19 cellular contexts compared by ENCODE assay signal in the genomic region with DNA sequence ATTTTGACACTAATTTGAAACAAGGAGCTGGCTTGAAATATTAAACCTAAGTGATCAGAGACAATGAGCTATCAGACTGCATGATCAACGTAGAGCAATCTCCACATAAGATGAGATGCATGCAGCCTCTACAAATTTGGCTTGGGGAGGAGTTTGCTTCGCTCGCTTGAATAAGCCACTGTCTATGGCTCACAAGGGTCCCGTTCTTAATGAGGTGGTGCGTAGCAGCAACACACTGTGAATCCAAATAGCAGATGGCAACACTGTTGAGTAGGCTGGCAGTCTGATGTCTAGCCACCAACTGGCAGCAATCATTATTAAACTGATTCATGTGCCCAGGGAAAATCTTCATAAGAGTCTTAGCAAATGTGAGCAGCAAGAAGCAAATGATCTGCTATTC.
DNase-seq lines count a peak whose midpoint lies in the region; ATAC-seq, FAIRE-seq and TF ChIP-seq lines count a peak whose summit lies in the region.
"Had no signal": no experiment of that assay in that cellular context is flagged by ENCODE, and none has a peak within 500 bp of the region (broad histone marks: within the 10 kb centered on the region; RNA-seq: fewer than 3 reads in every experiment).

No MANE protein-coding gene starts in this region.

- H3K79me1 ChIP-seq in H1 (ENCODE audit: low read depth, low read length) = no peaks in the 10 kb centered on the region

- no peak overlapping the region for H4K5ac ChIP-seq in H1 (ENCODE audit: insufficient read length, low read depth, low read length)

- no peak for TF ChIP-seq CTCF in H1 (IDR thresholded peaks at IDR 0.05; ENCODE audit: control extremely low read depth in 1 of 3, insufficient read depth in 1 of 3, low read depth in 1 of 3, low read length in 3 of 3)

- H3K27ac Mint-ChIP-seq in activated T-helper 2 cell treated with anti-CD3 and anti-CD28 coated beads, Interferon-gamma antibody, Interleukin-2, Interleukin-4, amounts not matched to agents 10 μg/mL and 5 μg/mL and 100 μg/mL, durations not matched to agents 14 hours and 24 hours and 36 hours = no peak overlapping the region

- no peak overlapping the region for H2BK20ac ChIP-seq in H1 (ENCODE audit: low read length)

- no peak overlapping the region for H2BK12ac ChIP-seq in H1 (ENCODE audit: low read depth, low read length)

- H3K18ac ChIP-seq in H1 (ENCODE audit: extremely low read depth, low read length) = no peak overlapping the region

- H2AK5ac ChIP-seq in H1 (ENCODE audit: low read depth, low read length) = no peak overlapping the region

- no peak overlapping the region for H3K27ac ChIP-seq in H1 (ENCODE audit: low read depth, low read length)
- H3K27ac ChIP-seq: A549, KMS-11, Peyer's patch had no signal

- H3K56ac ChIP-seq in H1 (replicated peaks; ENCODE audit: insufficient read length, low read depth, low read length) = no peak overlapping the region

- TF ChIP-seq RAD21 in H1 (IDR thresholded peaks at IDR 0.05 in 1 of 2, conservative IDR thresholded peaks at IDR 0.05 in 1 of 2; ENCODE audit: low read depth in 2 of 2, low read length in 2 of 2) = no peak

- DNase-seq in DMS 273 treated with DMSO at 0.1 percent for 48 hours (lab: John Stamatoyannopoulos, UW) (peak; percentile 41), NCI-H446 treated with DMSO at 0.1 percent for 48 hours (lab: John Stamatoyannopoulos, UW) (peak; percentile 91), H1 (ENCODE audit: low read depth in 1 of 2, low spot score in 2 of 2) (no peak), superior temporal gyrus (ENCODE audit: extremely low spot score) (peak; percentile 58)
- no peak for DNase-seq in activated T-cell treated with anti-CD3 and anti-CD28 coated beads, Interleukin-2, amount 50 U/mL, for 48 hours
- no peak for DNase-seq in activated T-helper 2 cell treated with anti-CD3 and anti-CD28 coated beads, Interferon-gamma antibody, Interleukin-2, Interleukin-4, amounts not matched to agents 10 μg/mL and 5 μg/mL and 100 μg/mL, durations not matched to agents 14 hours and 24 hours and 36 hours (ENCODE audit: low spot score)
- DNase-seq: BE2C, H9, IMR-90, NCI-H1105, NCI-H2081 treated with DMSO at 0.1 percent for 48 hours, NCI-H510A treated with DMSO at 0.1 percent for 48 hours, Peyer's patch, T-helper 1 cell had no signal

- peak overlapping the region; percentile 79 for H4K91ac ChIP-seq in H1 (replicated peaks; ENCODE audit: insufficient read length, low read length)

- H2BK5ac ChIP-seq in H1 (ENCODE audit: low read depth, low read length) = no peak overlapping the region

- H4K8ac ChIP-seq in H1 (ENCODE audit: extremely low read depth, insufficient read depth, low read length) = no peak overlapping the region

- H3K9me3 Mint-ChIP-seq in activated T-helper 2 cell treated with anti-CD3 and anti-CD28 coated beads, Interferon-gamma antibody, Interleukin-2, Interleukin-4, amounts not matched to agents 10 μg/mL and 5 μg/mL and 100 μg/mL, durations not matched to agents 14 hours and 24 hours and 36 hours = no peaks in the 10 kb centered on the region
- H3K9me3 Mint-ChIP-seq: H9 had no signal

- FAIRE-seq in H1 (lab: Jason Lieb, UNC) = no peak
- FAIRE-seq: A549, G401.6, GM18507 had no signal

- no peak overlapping the region for H3K4me2 ChIP-seq in H1 (ENCODE audit: insufficient read depth in 1 of 2, low read depth in 2 of 2, low read length in 2 of 2)
- H3K4me2 ChIP-seq: A549, KMS-11 had no signal

- CTCF ChIA-PET in H1 (lab: Charles Lee; ENCODE audit: partially characterized antibody) = interaction anchor here (0.7 to 3.6 kb wide), 4 partner anchors 16 to 292 kb away, joined by 3 to 14 read pairs (median 6); no protein-coding TSS in a partner anchor

- TF ChIP-seq POLR2A in H1 (IDR thresholded peaks at IDR 0.05; ENCODE audit: control extremely low read depth in 1 of 2, low read depth in 2 of 2, low read length in 2 of 2) = no peak

- no peak overlapping the region for H3K4me3 ChIP-seq in H1 (ENCODE audit: extremely low read depth in 1 of 4, insufficient read depth in 2 of 4, low read depth in 3 of 4, low read length in 4 of 4)
- H3K4me3 ChIP-seq: A549, Peyer's patch had no signal

- H3K9me3 ChIP-seq in H1 (ENCODE audit: insufficient read depth in 2 of 2, low read depth in 1 of 2, low read length in 1 of 2) = no peaks in the 10 kb centered on the region
- H3K9me3 ChIP-seq: A549, BE2C, Peyer's patch had no signal

- no peak overlapping the region for H3K4ac ChIP-seq in H1 (replicated peaks; ENCODE audit: insufficient read length, low read depth, low read length)

- no peak for ATAC-seq in GM21381 (IDR thresholded peaks at IDR 0.05; ENCODE audit: unreplicated experiment)
- ATAC-seq: A549 had no signal

- H3K36me3 ChIP-seq in H1 (ENCODE audit: control insufficient read depth in 2 of 4, insufficient read depth in 4 of 4, low read length in 3 of 4) = no peaks in the 10 kb centered on the region
- H3K36me3 ChIP-seq: BE2C, Peyer's patch had no signal

- no peaks in the 10 kb centered on the region for H3K4me1 ChIP-seq in H1 (replicated peaks in 1 of 4; ENCODE audit: control insufficient read depth in 3 of 4, insufficient read depth in 4 of 4, low read length in 3 of 4)
- H3K4me1 ChIP-seq: A549, Peyer's patch had no signal

- TF ChIP-seq EP300 in H1 (IDR thresholded peaks at IDR 0.05; ENCODE audit: borderline replicate concordance in 1 of 2, low read depth in 2 of 2, low read length in 2 of 2) = no peak

- no peaks in the 10 kb centered on the region for H3K36me3 Mint-ChIP-seq in activated T-helper 2 cell treated with anti-CD3 and anti-CD28 coated beads, Interferon-gamma antibody, Interleukin-2, Interleukin-4, amounts not matched to agents 10 μg/mL and 5 μg/mL and 100 μg/mL, durations not matched to agents 14 hours and 24 hours and 36 hours (ENCODE audit: low read depth)

- WGBS in H1 (ENCODE audit: extremely low coverage in 1 of 2, insufficient coverage in 1 of 2, insufficient read length in 1 of 2, insufficient replicate concordance in 2 of 2, low coverage in 1 of 2, low lambda C conversion rate in 2 of 2, missing lambda C conversion rate in 1 of 2), 2 experiments = 89% methylated on average over 5 of the region's 5 CpGs; no CpG with 5 or more reads in 1 of the 2 experiments

- POLR2A ChIA-PET in H1 (lab: Charles Lee; ENCODE audit: partially characterized antibody) = no interaction called here

- no peaks in the 10 kb centered on the region for H4K20me1 ChIP-seq in H1 (replicated peaks in 1 of 2; ENCODE audit: control insufficient read depth in 1 of 2, insufficient read depth in 2 of 2, low read length in 2 of 2)

- H3K4me1 Mint-ChIP-seq in activated T-helper 2 cell treated with anti-CD3 and anti-CD28 coated beads, Interferon-gamma antibody, Interleukin-2, Interleukin-4, amounts not matched to agents 10 μg/mL and 5 μg/mL and 100 μg/mL, durations not matched to agents 14 hours and 24 hours and 36 hours (ENCODE audit: low read depth) = no peaks in the 10 kb centered on the region
- H3K4me1 Mint-ChIP-seq: H9 had no signal

- peaks cover 3% of the 10 kb centered on the region for H3K27me3 Mint-ChIP-seq in activated T-helper 2 cell treated with anti-CD3 and anti-CD28 coated beads, Interferon-gamma antibody, Interleukin-2, Interleukin-4, amounts not matched to agents 10 μg/mL and 5 μg/mL and 100 μg/mL, durations not matched to agents 14 hours and 24 hours and 36 hours (ENCODE audit: low read depth)

- H3K14ac ChIP-seq in H1 (ENCODE audit: insufficient read length) = no peak overlapping the region

- intact Hi-C loops in activated T-helper 2 cell treated with anti-CD3 and anti-CD28 coated beads, Interferon-gamma antibody, Interleukin-2, Interleukin-4, amounts not matched to agents 10 μg/mL and 5 μg/mL and 100 μg/mL, durations not matched to agents 14 hours and 24 hours and 36 hours (cut with micrococcal nuclease) = no loop called here

- no peak overlapping the region for H2BK15ac ChIP-seq in H1 (ENCODE audit: low read length)

- no peak overlapping the region for H3K9ac ChIP-seq in H1 (replicated peaks in 1 of 4; ENCODE audit: extremely low read depth in 1 of 4, low read depth in 3 of 4, low read length in 3 of 4)
- H3K9ac ChIP-seq: KMS-11 had no signal

- H3K23ac ChIP-seq in H1 (ENCODE audit: insufficient read length) = no peak overlapping the region

- H2BK120ac ChIP-seq in H1 (replicated peaks; ENCODE audit: low read depth, low read length) = no peak overlapping the region

- no peaks in the 10 kb centered on the region for H3K27me3 ChIP-seq in H1 (replicated peaks in 1 of 4; ENCODE audit: control insufficient read depth in 3 of 4, extremely low read depth in 1 of 4, insufficient read depth in 3 of 4, low read length in 3 of 4)
- H3K27me3 ChIP-seq: BE2C, Peyer's patch had no signal

- H2AFZ ChIP-seq in H1 (ENCODE audit: low read length) = no peak overlapping the region

- H3K23me2 ChIP-seq in H1 (ENCODE audit: low read depth, low read length) = no peaks in the 10 kb centered on the region

- no peak overlapping the region for H3K4me3 Mint-ChIP-seq in activated T-helper 2 cell treated with anti-CD3 and anti-CD28 coated beads, Interferon-gamma antibody, Interleukin-2, Interleukin-4, amounts not matched to agents 10 μg/mL and 5 μg/mL and 100 μg/mL, durations not matched to agents 14 hours and 24 hours and 36 hours (ENCODE audit: low read depth)
- H3K4me3 Mint-ChIP-seq: H9 had no signal

- H3K79me2 ChIP-seq in H1 (ENCODE audit: control insufficient read depth in 1 of 2, insufficient read depth in 2 of 2, low read length in 2 of 2) = no peaks in the 10 kb centered on the region

TF ChIP-seq in H1, 55 proteins besides CTCF, POLR2A, EP300 and RAD21 (continues in another document):
- TF ChIP-seq CBX8 (IDR thresholded peaks at IDR 0.05; ENCODE audit: borderline replicate concordance, low read depth, low read length) (no peak), SIRT6 (IDR thresholded peaks at IDR 0.05; ENCODE audit: low read length) (no peak), NRF1 (IDR thresholded peaks at IDR 0.05; ENCODE audit: low read depth, low read length) (no peak), POU5F1 (IDR thresholded peaks at IDR 0.05; ENCODE audit: low read depth, low read length) (no peak), RFX5 (IDR thresholded peaks at IDR 0.05; ENCODE audit: borderline replicate concordance, low read depth, low read length) (no peak), EGR1 (IDR thresholded peaks at IDR 0.05; ENCODE audit: borderline replicate concordance, low read depth, low read length) (no peak), CEBPB (IDR thresholded peaks at IDR 0.05; ENCODE audit: low read depth, low read length) (no peak), CHD2 (IDR thresholded peaks at IDR 0.05; ENCODE audit: low read length) (no peak), RNF2 (IDR thresholded peaks at IDR 0.05; ENCODE audit: borderline replicate concordance, low read depth, low read length, missing control alignments, poor library complexity, severe bottlenecking) (no peak), YY1 (IDR thresholded peaks at IDR 0.05; ENCODE audit: low read depth, low read length) (no peak), NANOG (IDR thresholded peaks at IDR 0.05; ENCODE audit: insufficient read depth, low read depth, low read length, poor library complexity, severe bottlenecking) (no peak), KDM4A (IDR thresholded peaks at IDR 0.05; ENCODE audit: low read depth, low read length, severe bottlenecking) (no peak), FOSL1 (IDR thresholded peaks at IDR 0.05; ENCODE audit: insufficient read depth, low read depth, low read length) (no peak), KDM1A (IDR thresholded peaks at IDR 0.05; ENCODE audit: borderline replicate concordance, low read length) (no peak)

Comparison
In these comparisons a context has a peak if more than half of its experiments do, and no peak if none do; other contexts are left out.
1. DNase-seq: peak in DMS 273 treated with DMSO at 0.1 percent for 48 hours (single experiment), NCI-H446 treated with DMSO at 0.1 percent for 48 hours (single experiment) and superior temporal gyrus (single experiment); none in H1 (0 of 2), activated T-cell treated with anti-CD3 and anti-CD28 coated beads, Interleukin-2, amount 50 U/mL, for 48 hours (0 of 2) and activated T-helper 2 cell treated with anti-CD3 and anti-CD28 coated beads, Interferon-gamma antibody, Interleukin-2, Interleukin-4, amounts not matched to agents 10 μg/mL and 5 μg/mL and 100 μg/mL, durations not matched to agents 14 hours and 24 hours and 36 hours (single experiment).